18 cellular contexts compared by ENCODE assay signal in genomic region chr20:54772931-54773642, GRCh38.
A peak's percentile ranks its signal among the peaks of the same experiment; 100 is the strongest.
DNase-seq lines count a peak whose midpoint lies in the region; ATAC-seq, FAIRE-seq and TF ChIP-seq lines count a peak whose summit lies in the region.
"Had no signal": no experiment of that assay in that cellular context is flagged by ENCODE, and none has a peak within 500 bp of the region (broad histone marks: within the 10 kb centered on the region; RNA-seq: fewer than 3 reads in every experiment).

No MANE protein-coding gene starts in this region.

- H3K27me3 ChIP-seq in RWPE2 (ENCODE audit: insufficient read depth, poor library complexity, severe bottlenecking) = no peaks in the 10 kb centered on the region
- H3K27me3 ChIP-seq: BLaER1 had no signal

- DNase-seq in HTR-8/SVneo (ENCODE audit: insufficient read length, low spot score) (no peak), RWPE2 (ENCODE audit: low spot score) (no peak), mesothelial cell of epicardium (ENCODE audit: low spot score in 2 of 2, unreplicated experiment in 2 of 2) (no peak), COR-L47 (lab: John Stamatoyannopoulos, UW) (no peak), NCI-H1048 (lab: John Stamatoyannopoulos, UW) (no peak)
- DNase-seq in activated CD8-positive, alpha-beta memory T cell treated with anti-CD3 and anti-CD28 coated beads for 24 hours = no peak
- DNase-seq: 8988T; AML-193; CD8-positive, alpha-beta memory T cell; GM23248 had no signal

- no peak overlapping the region for H3K4me3 Mint-ChIP-seq in mesothelial cell of epicardium
- H3K4me3 Mint-ChIP-seq: CD8-positive, alpha-beta memory T cell had no signal

- no peaks in the 10 kb centered on the region for H3K36me3 Mint-ChIP-seq in mesothelial cell of epicardium
- H3K36me3 Mint-ChIP-seq: CD8-positive, alpha-beta memory T cell had no signal

- peak overlapping the region; percentile 13 for H3K27ac Mint-ChIP-seq in mesothelial cell of epicardium
- H3K27ac Mint-ChIP-seq: CD8-positive, alpha-beta memory T cell had no signal

- peaks cover 9% of the 10 kb centered on the region for H3K4me1 Mint-ChIP-seq in mesothelial cell of epicardium
- H3K4me1 Mint-ChIP-seq: CD8-positive, alpha-beta memory T cell had no signal

- no peak overlapping the region for H3K4me3 ChIP-seq in RWPE2 (ENCODE audit: severe bottlenecking)
- H3K4me3 ChIP-seq: BLaER1, GM12878, GM23248 had no signal

- ATAC-seq in RWPE2 (ENCODE audit: low read depth) (peak; percentile 78), esophagus mucosa (peak; percentile 29), HG02588 (IDR thresholded peaks at IDR 0.05; ENCODE audit: unreplicated experiment) (no peak)
- ATAC-seq: GM12878, HCT116, HepG2 had no signal

- H3K36me3 ChIP-seq in RWPE2 (ENCODE audit: low read depth) = no peaks in the 10 kb centered on the region
- H3K36me3 ChIP-seq: BLaER1 had no signal

- no peaks in the 10 kb centered on the region for H3K9me3 ChIP-seq in RWPE2 (ENCODE audit: severe bottlenecking)
- H3K9me3 ChIP-seq: BLaER1 had no signal

- H3K27ac ChIP-seq in RWPE2 (ENCODE audit: poor library complexity, severe bottlenecking) = no peak overlapping the region
- H3K27ac ChIP-seq: BLaER1, GM23248 had no signal

- no peaks in the 10 kb centered on the region for H3K9me3 Mint-ChIP-seq in mesothelial cell of epicardium

- peak; percentile 65 for FAIRE-seq in HTR-8/SVneo (lab: Jason Lieb, UNC)
- FAIRE-seq: GM12878, GM18507, H54, HepG2 had no signal

- H3K4me1 ChIP-seq in RWPE2 (ENCODE audit: insufficient read depth, poor library complexity, severe bottlenecking) = no peaks in the 10 kb centered on the region
- H3K4me1 ChIP-seq: BLaER1 had no signal

- no peak for TF ChIP-seq CTCF in RWPE2 (IDR thresholded peaks at IDR 0.05; ENCODE audit: poor library complexity, severe bottlenecking)
- no peak for TF ChIP-seq CTCF in mesothelial cell of epicardium (IDR thresholded peaks at IDR 0.05; ENCODE audit: unreplicated experiment)

- H3K27me3 Mint-ChIP-seq in mesothelial cell of epicardium (ENCODE audit: low read depth) = no peaks in the 10 kb centered on the region
